In genomic region chr10:69217119-69217754, GRCh38 we compare ENCODE assay signal across 3 cellular contexts.
TF ChIP-seq lines count a peak whose summit lies in the region.

No MANE protein-coding gene starts in this region.

TF ChIP-seq in A549, 52 proteins besides CTCF, POLR2A, EP300 and RAD21 (continued from another document):
- TF ChIP-seq FOSL2 (IDR thresholded peaks at IDR 0.05), result 0 out of 2 replicates have a peak, but pooled peaks have one; percentile 44
- peak; percentile 89 for TF ChIP-seq FOSL2 (CRISPR knock-in tag; IDR thresholded peaks at IDR 0.05)
- no peak for TF ChIP-seq RFX5 (IDR thresholded peaks at IDR 0.05)
- peak in 1 of 2 experiments; percentile 50; a peak in 2 of 5 replicates for TF ChIP-seq JUN (IDR thresholded peaks at IDR 0.05)
- peak; percentile 72 for TF ChIP-seq JUNB (IDR thresholded peaks at IDR 0.05)
- TF ChIP-seq HES2 (IDR thresholded peaks at IDR 0.05), result 0 out of 2 replicates have a peak, but pooled peaks have one; percentile 25
- TF ChIP-seq CBX8 (IDR thresholded peaks at IDR 0.05), result no peak

TF ChIP-seq in HCT116, 20 proteins besides CTCF, POLR2A, EP300 and RAD21 (continued from another document):
- TF ChIP-seq EGR1 (IDR thresholded peaks at IDR 0.05; ENCODE audit: low read depth) (no peak), ELF1 (IDR thresholded peaks at IDR 0.05; ENCODE audit: borderline replicate concordance, low read depth) (no peak; the same call in 1 of the 2 replicates), ATF3 (IDR thresholded peaks at IDR 0.05) (peak; percentile 94; the same call in 1 of the 2 replicates), EZH2phosphoT487 (IDR thresholded peaks at IDR 0.05; ENCODE audit: borderline replicate concordance) (no peak), EZH2 (IDR thresholded peaks at IDR 0.05) (no peak), MAX (IDR thresholded peaks at IDR 0.05) (peak; percentile 84), ZBTB33 (IDR thresholded peaks at IDR 0.05; ENCODE audit: extremely low read depth, insufficient replicate concordance, low read length) (peak; percentile 27), POLR2AphosphoS5 (IDR thresholded peaks at IDR 0.05; ENCODE audit: low read depth, low read length) (peak; percentile 61), FOSL1 (IDR thresholded peaks at IDR 0.05; ENCODE audit: low read depth) (peak; percentile 84), TCF7L2 (IDR thresholded peaks at IDR 0.05; ENCODE audit: borderline replicate concordance, extremely low read depth, insufficient read depth, insufficient read length) (peak; percentile 77), SP1 (IDR thresholded peaks at IDR 0.05; ENCODE audit: low read depth) (peak; percentile 92), ZNF274 (IDR thresholded peaks at IDR 0.05; ENCODE audit: low read depth, low read length) (no peak), SIN3A (IDR thresholded peaks at IDR 0.05; ENCODE audit: low read depth) (peak; percentile 72), REST (IDR thresholded peaks at IDR 0.05; ENCODE audit: low read depth) (no peak), CBX3 (IDR thresholded peaks at IDR 0.05; ENCODE audit: low read depth) (peak; percentile 78; the same call in 1 of the 2 replicates), ZFX (IDR thresholded peaks at IDR 0.05) (no peak), SRF (IDR thresholded peaks at IDR 0.05; ENCODE audit: low read depth) (peak; percentile 64; the same call in 1 of the 2 replicates)

TF ChIP-seq in WTC11, 78 proteins besides CTCF, POLR2A, EP300 and RAD21:
- TF ChIP-seq ZNF281 (CRISPR knock-in tag; IDR thresholded peaks at IDR 0.05), result no peak
- TF ChIP-seq GABPB1 (CRISPR knock-in tag; IDR thresholded peaks at IDR 0.05), result peak; percentile 66
- no peak for TF ChIP-seq IRF1 (CRISPR knock-in tag; IDR thresholded peaks at IDR 0.05)
- peak; percentile 62; the same call in 1 of the 2 replicates for TF ChIP-seq ZNF121 (CRISPR knock-in tag; IDR thresholded peaks at IDR 0.05)
- no peak for TF ChIP-seq PRRX2 (CRISPR knock-in tag; IDR thresholded peaks at IDR 0.05)
- no peak for TF ChIP-seq RORB (CRISPR knock-in tag; IDR thresholded peaks at IDR 0.05)
- no peak for TF ChIP-seq ZMAT4 (CRISPR knock-in tag; IDR thresholded peaks at IDR 0.05)
